ENCODE assay signal across 26 cellular contexts in the genomic region with DNA sequence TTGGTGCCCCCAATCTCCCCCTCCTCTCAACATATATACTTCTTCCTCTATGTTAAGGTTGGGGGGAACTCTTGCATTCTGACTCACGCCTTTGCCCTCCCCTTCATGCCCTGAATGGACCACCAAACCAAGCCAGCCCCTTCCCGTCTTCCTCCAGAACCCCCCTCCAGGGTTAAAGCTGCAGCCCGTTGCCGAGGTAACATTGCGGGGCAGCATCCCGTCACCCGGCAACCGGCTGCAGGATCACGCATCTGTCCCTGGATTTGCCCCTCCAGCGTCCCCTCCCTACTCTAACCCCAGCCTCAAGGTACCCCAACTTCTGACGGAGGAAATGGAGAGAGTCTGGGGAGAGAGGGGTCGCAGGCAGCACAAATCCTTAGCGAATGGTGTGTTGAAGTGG. TPM values are rescaled to one million over a fixed set of nuclear protein-coding genes. Genes with fewer than 3 reads are reported as not detected.
DNase-seq lines count a peak whose midpoint lies in the region; ATAC-seq and TF ChIP-seq lines count a peak whose summit lies in the region.
"Had no signal": no experiment of that assay in that cellular context is flagged by ENCODE, and none has a peak within 500 bp of the region (broad histone marks: within the 10 kb centered on the region; RNA-seq: fewer than 3 reads in every experiment).

No MANE protein-coding gene starts in this region.

- H3K9me3 ChIP-seq in AG04450 (ENCODE audit: control insufficient read depth, insufficient read depth, low read length): no peaks in the 10 kb centered on the region; the same call in 1 of the 2 replicates
- H3K9me3 ChIP-seq: spleen had no signal

- no peak for ATAC-seq in activated T-helper 17 cell treated with anti-CD3 and anti-CD28 coated beads, Interleukin-2, amount 50 U/mL, for 72 hours (replicated peaks)
- ATAC-seq in stimulated activated naive B cell treated with anti-CD40 and anti-IgM and Interleukin-4, amounts not matched to agents 10 μg/mL and 1 μg/mL and 100 μg/mL, for 72 hours (replicated peaks): no peak
- ATAC-seq: activated naive CD8-positive, alpha-beta T cell treated with anti-CD3 and anti-CD28 coated beads, Interleukin-2, amount 50 U/mL, for 24 hours; left ventricle myocardium superior; right cardiac atrium had no signal

- H3K36me3 Mint-ChIP-seq in activated T-helper 17 cell treated with anti-CD3 and anti-CD28 coated beads, Interleukin-2, amount 50 U/mL, for 72 hours (ENCODE audit: low read depth): no peaks in the 10 kb centered on the region
- H3K36me3 Mint-ChIP-seq in nephron (ENCODE audit: low read depth): peaks cover 21% of the 10 kb centered on the region
- no peaks in the 10 kb centered on the region for H3K36me3 Mint-ChIP-seq in stimulated activated naive B cell treated with anti-CD40 and anti-IgM and Interleukin-4, amounts not matched to agents 10 μg/mL and 1 μg/mL and 100 μg/mL, for 72 hours
- H3K36me3 Mint-ChIP-seq: naive B cell had no signal

- no peak overlapping the region for H3K27ac ChIP-seq in AG04450 (ENCODE audit: low read depth, low read length)
- H3K27ac ChIP-seq: C4-2B, parathyroid adenoma, spleen, WERI-Rb-1 had no signal

- H3K4me1 Mint-ChIP-seq in activated T-helper 17 cell treated with anti-CD3 and anti-CD28 coated beads, Interleukin-2, amount 50 U/mL, for 72 hours: peaks cover 18% of the 10 kb centered on the region
- H3K4me1 Mint-ChIP-seq in nephron: peaks cover 19% of the 10 kb centered on the region
- H3K4me1 Mint-ChIP-seq in stimulated activated naive B cell treated with anti-CD40 and anti-IgM and Interleukin-4, amounts not matched to agents 10 μg/mL and 1 μg/mL and 100 μg/mL, for 72 hours: peaks cover 12 to 22% of the 10 kb centered on the region in 2 donors

- CTCF ChIA-PET in AG04450 (lab: Charles Lee): interaction anchor here (1.7 kb wide), 1 partner anchor 154 kb away, joined by 7 read pairs; a partner anchor contains a TSS

- no peak for DNase-seq in AG04450 (ENCODE audit: low read depth, low spot score)
- peak; percentile 20 for DNase-seq in ELF-1 (ENCODE audit: low read depth, low spot score)
- no peak for DNase-seq in NCI-H446 (lab: John Stamatoyannopoulos, UW)
- no peak for DNase-seq in SIG-M5 (lab: John Stamatoyannopoulos, UW)
- no peak for DNase-seq in cerebellar cortex (ENCODE audit: low spot score)
- no peak for DNase-seq in stimulated activated naive B cell treated with anti-CD40 and anti-IgM and Interleukin-4, amounts not matched to agents 10 μg/mL and 1 μg/mL and 100 μg/mL, for 72 hours
- DNase-seq: activated CD8-positive, alpha-beta memory T cell treated with anti-CD3 and anti-CD28 coated beads, Interleukin-2, amount 50 U/mL, for 48 hours; activated naive CD8-positive, alpha-beta T cell treated with anti-CD3 and anti-CD28 coated beads, Interleukin-2, amount 50 U/mL, for 24 hours; GOT3; left ventricle myocardium superior; MV-4-11; naive B cell; NCI-H1436 treated with DMSO at 0.1 percent for 48 hours; spleen; T1000; WERI-Rb-1 had no signal

- no peaks in the 10 kb centered on the region for H3K9me3 Mint-ChIP-seq in activated T-helper 17 cell treated with anti-CD3 and anti-CD28 coated beads, Interleukin-2, amount 50 U/mL, for 72 hours
- H3K9me3 Mint-ChIP-seq in nephron: no peaks in the 10 kb centered on the region
- no peaks in the 10 kb centered on the region for H3K9me3 Mint-ChIP-seq in stimulated activated naive B cell treated with anti-CD40 and anti-IgM and Interleukin-4, amounts not matched to agents 10 μg/mL and 1 μg/mL and 100 μg/mL, for 72 hours
- H3K9me3 Mint-ChIP-seq: activated naive CD8-positive, alpha-beta T cell treated with anti-CD3 and anti-CD28 coated beads, Interleukin-2, amount 50 U/mL, for 24 hours; naive B cell had no signal

- H3K4me3 Mint-ChIP-seq in activated T-helper 17 cell treated with anti-CD3 and anti-CD28 coated beads, Interleukin-2, amount 50 U/mL, for 72 hours: peak overlapping the region; percentile 86
- peak overlapping the region; percentile 66 to 69 (median 68) for H3K4me3 Mint-ChIP-seq in nephron
- H3K4me3 Mint-ChIP-seq in stimulated activated naive B cell treated with anti-CD40 and anti-IgM and Interleukin-4, amounts not matched to agents 10 μg/mL and 1 μg/mL and 100 μg/mL, for 72 hours: peak overlapping the region in 1 of 2 donors; percentile 39
- H3K4me3 Mint-ChIP-seq: activated naive CD8-positive, alpha-beta T cell treated with anti-CD3 and anti-CD28 coated beads, Interleukin-2, amount 50 U/mL, for 24 hours had no signal

- POLR2A ChIA-PET in AG04450 (lab: Yijun Ruan, JAX): no interaction called here

- H3K27ac Mint-ChIP-seq in activated T-helper 17 cell treated with anti-CD3 and anti-CD28 coated beads, Interleukin-2, amount 50 U/mL, for 72 hours: no peak overlapping the region
- H3K27ac Mint-ChIP-seq in nephron: no peak overlapping the region
- H3K27ac Mint-ChIP-seq in stimulated activated naive B cell treated with anti-CD40 and anti-IgM and Interleukin-4, amounts not matched to agents 10 μg/mL and 1 μg/mL and 100 μg/mL, for 72 hours: no peak overlapping the region
- H3K27ac Mint-ChIP-seq: activated naive CD8-positive, alpha-beta T cell treated with anti-CD3 and anti-CD28 coated beads, Interleukin-2, amount 50 U/mL, for 24 hours had no signal

- no peaks in the 10 kb centered on the region for H3K27me3 ChIP-seq in AG04450 (ENCODE audit: control insufficient read depth, insufficient read depth, low read length)

- TF ChIP-seq CTCF in AG04450 (IDR thresholded peaks at IDR 0.05; ENCODE audit: low read depth, low read length) (no peak), nephron (IDR thresholded peaks at IDR 0.05; ENCODE audit: unreplicated experiment in 3 of 3) (no peak)

- H3K4me3 ChIP-seq in AG04450 (ENCODE audit: low read depth, low read length): peak overlapping the region; percentile 86; the same call in 1 of the 2 replicates
- H3K4me3 ChIP-seq: spleen had no signal

- H3K27me3 Mint-ChIP-seq in activated T-helper 17 cell treated with anti-CD3 and anti-CD28 coated beads, Interleukin-2, amount 50 U/mL, for 72 hours: peaks cover 4% of the 10 kb centered on the region
- H3K27me3 Mint-ChIP-seq in nephron (ENCODE audit: low read depth): peaks cover 6% of the 10 kb centered on the region
- peaks cover 25 to 41% of the 10 kb centered on the region in 2 donors for H3K27me3 Mint-ChIP-seq in stimulated activated naive B cell treated with anti-CD40 and anti-IgM and Interleukin-4, amounts not matched to agents 10 μg/mL and 1 μg/mL and 100 μg/mL, for 72 hours

RNA-seq across cellular contexts. Expression of a gene that starts 0.6 kb away (rescaled TPM):
- polyA plus RNA-seq in AG04450 (2011; rRNA removed): 8.9 and 12.4 TPM in 2 replicates
- polyA minus RNA-seq in AG04450 (2011; rRNA and poly(A)+ RNA removed): 8.6 and 11.3 TPM in 2 replicates
- total RNA-seq in activated T-helper 17 cell treated with anti-CD3 and anti-CD28 coated beads, Interleukin-2, amount 50 U/mL, for 72 hours: 10 to 100 TPM in 1 of 2 donors, 1 to 10 TPM in 1; 4.5 to 21.7 TPM

RNA-seq across cellular contexts. Expression of a gene that starts 3.1 kb away (rescaled TPM):
- 83.8 and 104 TPM in 2 replicates for polyA plus RNA-seq in AG04450 (2011; rRNA removed)
- 9.7 and 16.9 TPM in 2 replicates for polyA minus RNA-seq in AG04450 (2011; rRNA and poly(A)+ RNA removed)
- total RNA-seq in activated T-helper 17 cell treated with anti-CD3 and anti-CD28 coated beads, Interleukin-2, amount 50 U/mL, for 72 hours: 10 to 100 TPM; 64.1 to 69.7 TPM

RNA-seq across cellular contexts. Expression of a gene that starts 12.7 kb away (rescaled TPM):
- polyA plus RNA-seq in AG04450 (2011; rRNA removed): 35.2 and 53.0 TPM in 2 replicates
- 21.1 and 27.7 TPM in 2 replicates for polyA minus RNA-seq in AG04450 (2011; rRNA and poly(A)+ RNA removed)
- total RNA-seq in activated T-helper 17 cell treated with anti-CD3 and anti-CD28 coated beads, Interleukin-2, amount 50 U/mL, for 72 hours: 10 to 100 TPM; 62.8 to 94.4 TPM

RNA-seq across cellular contexts. Expression of a gene that starts 13.1 kb away (rescaled TPM):
- not detected in 2 replicates for polyA plus RNA-seq in AG04450 (2011; rRNA removed)
- not detected in 2 replicates for polyA minus RNA-seq in AG04450 (2011; rRNA and poly(A)+ RNA removed)
- total RNA-seq in activated T-helper 17 cell treated with anti-CD3 and anti-CD28 coated beads, Interleukin-2, amount 50 U/mL, for 72 hours: not detected
- total RNA-seq: cerebellum, left ventricle myocardium superior, LHCN-M2, NCI-H460, right cardiac atrium, spleen, ureter had no signal
- polyA plus RNA-seq: keratinocyte, right cardiac atrium, spleen had no signal

RNA-seq across cellular contexts. Expression of a gene that starts 18.4 kb away (rescaled TPM):
- polyA plus RNA-seq in AG04450 (2011; rRNA removed): not detected in 2 replicates
- not detected in 2 replicates for polyA minus RNA-seq in AG04450 (2011; rRNA and poly(A)+ RNA removed)
- not detected for total RNA-seq in activated T-helper 17 cell treated with anti-CD3 and anti-CD28 coated beads, Interleukin-2, amount 50 U/mL, for 72 hours
- total RNA-seq: cerebellum, left ventricle myocardium superior, LHCN-M2, NCI-H460, right cardiac atrium, spleen, ureter had no signal
- polyA plus RNA-seq: keratinocyte, right cardiac atrium, spleen had no signal
